ENCODE assay signal across 8 cellular contexts in the genomic region with DNA sequence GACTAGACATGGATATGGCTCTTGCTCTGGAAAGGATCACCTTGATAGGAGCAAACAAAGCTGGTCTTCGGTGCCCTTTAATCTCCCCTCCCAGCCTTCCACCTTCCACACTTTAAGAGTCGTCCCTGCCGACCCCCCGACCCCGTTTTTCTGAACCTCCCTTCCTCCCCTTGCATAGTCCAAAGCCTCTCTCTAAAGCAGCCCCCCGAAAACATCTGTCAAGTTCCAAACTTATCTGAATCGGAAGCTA. TPM values are rescaled to one million over a fixed set of nuclear protein-coding genes. Genes with fewer than 3 reads are reported as not detected.
DNase-seq lines count a peak whose midpoint lies in the region; ATAC-seq, FAIRE-seq and TF ChIP-seq lines count a peak whose summit lies in the region.

No MANE protein-coding gene starts in this region.

- peak overlapping the region; percentile 97 for H3K9ac ChIP-seq in keratinocyte (ENCODE audit: control insufficient read depth, extremely low read depth, insufficient read depth, low read length)

- peaks cover 26% of the 10 kb centered on the region for H3K4me1 Mint-ChIP-seq in activated CD4-positive, alpha-beta T cell treated with anti-CD3 and anti-CD28 coated beads, Interleukin-2, amount 10 ng/mL, durations not matched to agents 24 days and 14 days
- H3K4me1 Mint-ChIP-seq in activated naive CD8-positive, alpha-beta T cell treated with anti-CD3 and anti-CD28 coated beads, Interleukin-2, amount 10 ng/mL, durations not matched to agents 7 days and 5 days: peaks cover 15% of the 10 kb centered on the region

- H3K36me3 ChIP-seq in keratinocyte (ENCODE audit: control insufficient read depth in 2 of 2, extremely low read depth in 1 of 2, insufficient read depth in 2 of 2, low read length in 2 of 2) (peaks cover 6 to 11% of the 10 kb centered on the region in 2 experiments), thoracic aorta (peaks cover 24% of the 10 kb centered on the region)

- no peak for FAIRE-seq in keratinocyte (lab: Jason Lieb, UNC)

- H3K9me1 ChIP-seq in keratinocyte (ENCODE audit: control insufficient read depth, extremely low read depth, insufficient read depth, low read length): peaks cover 2% of the 10 kb centered on the region

- no peak for DNase-seq in activated CD4-positive, alpha-beta T cell treated with anti-CD3 and anti-CD28 coated beads, Interleukin-2, amount 10 ng/mL, durations not matched to agents 24 days and 14 days
- DNase-seq in activated CD4-positive, alpha-beta T cell treated with anti-CD3 and anti-CD28 coated beads for 1 hour: no peak
- peak; percentile 42 for DNase-seq in activated naive CD8-positive, alpha-beta T cell treated with anti-CD3 and anti-CD28 coated beads, Interleukin-2, amount 10 ng/mL, durations not matched to agents 7 days and 5 days
- DNase-seq in keratinocyte (ENCODE audit: low read depth, low spot score) (no peak), thoracic aorta (ENCODE audit: low spot score) (no peak), GDM1 (lab: John Stamatoyannopoulos, UW) (no peak), MV-4-11 (lab: John Stamatoyannopoulos, UW) (no peak)
- no peak for DNase-seq in activated CD4-positive, alpha-beta T cell treated with anti-CD3 and anti-CD28 coated beads for 4 hours

- peaks cover 30% of the 10 kb centered on the region for H3K36me3 Mint-ChIP-seq in activated CD4-positive, alpha-beta T cell treated with anti-CD3 and anti-CD28 coated beads, Interleukin-2, amount 10 ng/mL, durations not matched to agents 24 days and 14 days (ENCODE audit: low read depth)
- peaks cover 14% of the 10 kb centered on the region for H3K36me3 Mint-ChIP-seq in activated naive CD8-positive, alpha-beta T cell treated with anti-CD3 and anti-CD28 coated beads, Interleukin-2, amount 10 ng/mL, durations not matched to agents 7 days and 5 days

- H3K27me3 Mint-ChIP-seq in activated CD4-positive, alpha-beta T cell treated with anti-CD3 and anti-CD28 coated beads, Interleukin-2, amount 10 ng/mL, durations not matched to agents 24 days and 14 days: peaks cover 2% of the 10 kb centered on the region
- H3K27me3 Mint-ChIP-seq in activated naive CD8-positive, alpha-beta T cell treated with anti-CD3 and anti-CD28 coated beads, Interleukin-2, amount 10 ng/mL, durations not matched to agents 7 days and 5 days: no peaks in the 10 kb centered on the region

- POLR2A ChIA-PET in activated naive CD8-positive, alpha-beta T cell treated with anti-CD3 and anti-CD28 coated beads, Interleukin-2, amount 10 ng/mL, durations not matched to agents 7 days and 5 days (lab: Charles Lee): interaction anchor here (0.6 to 1.5 kb wide), 17 partner anchors 9 to 620 kb away, joined by 3 to 9 read pairs (median 3); no protein-coding TSS in a partner anchor

- peak overlapping the region; percentile 74 to 100 (median 93) for H3K4me3 ChIP-seq in keratinocyte (ENCODE audit: control insufficient read depth in 2 of 3, extremely low read depth in 1 of 3, insufficient read depth in 2 of 3, low read depth in 1 of 3, low read length in 3 of 3)
- H3K4me3 ChIP-seq in thoracic aorta: peak overlapping the region; percentile 98

- dilution Hi-C loops in keratinocyte (cut with MboI; ENCODE audit: extremely low pct_ligation_motif_present, low sequenced_read_pairs): no loop called here

- peak overlapping the region; percentile 99 for H3K4me2 ChIP-seq in keratinocyte (ENCODE audit: control insufficient read depth, extremely low read depth, insufficient read depth, low read depth, low read length)

- intact Hi-C loops in activated CD4-positive, alpha-beta T cell treated with anti-CD3 and anti-CD28 coated beads, Interleukin-2, amount 10 ng/mL, durations not matched to agents 24 days and 14 days (cut with micrococcal nuclease): loop anchor here (1.0 to 10.0 kb wide), 6 partner anchors 68 to 1907 kb away; partner anchors contain the start of genes EXOSC2, FAM78A, GTF3C5 and PRRC2B

- H3K27me3 ChIP-seq in keratinocyte (ENCODE audit: control insufficient read depth, extremely low read depth, insufficient read depth, low read length): no peaks in the 10 kb centered on the region
- H3K27me3 ChIP-seq in thoracic aorta (replicated peaks; ENCODE audit: insufficient read depth): no peaks in the 10 kb centered on the region

- H3K27ac Mint-ChIP-seq in activated CD4-positive, alpha-beta T cell treated with anti-CD3 and anti-CD28 coated beads, Interleukin-2, amount 10 ng/mL, durations not matched to agents 24 days and 14 days: peak overlapping the region; percentile 99
- H3K27ac Mint-ChIP-seq in activated naive CD8-positive, alpha-beta T cell treated with anti-CD3 and anti-CD28 coated beads, Interleukin-2, amount 10 ng/mL, durations not matched to agents 7 days and 5 days: peak overlapping the region; percentile 89

- no peaks in the 10 kb centered on the region for H3K9me3 Mint-ChIP-seq in activated CD4-positive, alpha-beta T cell treated with anti-CD3 and anti-CD28 coated beads, Interleukin-2, amount 10 ng/mL, durations not matched to agents 24 days and 14 days
- H3K9me3 Mint-ChIP-seq in activated naive CD8-positive, alpha-beta T cell treated with anti-CD3 and anti-CD28 coated beads, Interleukin-2, amount 10 ng/mL, durations not matched to agents 7 days and 5 days: no peaks in the 10 kb centered on the region

- peaks cover 22% of the 10 kb centered on the region for H3K79me2 ChIP-seq in keratinocyte (ENCODE audit: control insufficient read depth, insufficient read depth, low read length)

- TF ChIP-seq CTCF in keratinocyte (optimal IDR thresholded peaks at IDR 0.05 in 1 of 3, IDR thresholded peaks at IDR 0.05 in 1 of 3, conservative IDR thresholded peaks at IDR 0.05 in 1 of 3; ENCODE audit: extremely low read depth in 1 of 3, insufficient read depth in 2 of 3, low read length in 3 of 3) (no peak), thoracic aorta (IDR thresholded peaks at IDR 0.05) (no peak)

- H3K4me3 Mint-ChIP-seq in activated CD4-positive, alpha-beta T cell treated with anti-CD3 and anti-CD28 coated beads, Interleukin-2, amount 10 ng/mL, durations not matched to agents 24 days and 14 days: peak overlapping the region; percentile 99
- H3K4me3 Mint-ChIP-seq in activated naive CD8-positive, alpha-beta T cell treated with anti-CD3 and anti-CD28 coated beads, Interleukin-2, amount 10 ng/mL, durations not matched to agents 7 days and 5 days: peak overlapping the region; percentile 87

- H3K9me3 ChIP-seq in keratinocyte (ENCODE audit: control insufficient read depth, low read depth, low read length) (no peaks in the 10 kb centered on the region), thoracic aorta (no peaks in the 10 kb centered on the region)

- H4K20me1 ChIP-seq in keratinocyte (ENCODE audit: control insufficient read depth, extremely low read depth, insufficient read depth, low read length): no peaks in the 10 kb centered on the region

- ATAC-seq in activated naive CD8-positive, alpha-beta T cell treated with anti-CD3 and anti-CD28 coated beads, Interleukin-2, amount 10 ng/mL, durations not matched to agents 7 days and 5 days (ENCODE audit: low read depth): no peak
- ATAC-seq in thoracic aorta (ENCODE audit: insufficient number of reproducible peaks, low FRiP score, low read depth): peak; percentile 22

- H3K27ac ChIP-seq in keratinocyte (ENCODE audit: control insufficient read depth, insufficient read depth, low read length): peak overlapping the region; percentile 94
- H3K27ac ChIP-seq in thoracic aorta: peak overlapping the region; percentile 84 to 87

- H2AFZ ChIP-seq in keratinocyte (ENCODE audit: control insufficient read depth, low read length): peak overlapping the region; percentile 83

- peaks cover 10% of the 10 kb centered on the region for H3K4me1 ChIP-seq in keratinocyte (ENCODE audit: control insufficient read depth, extremely low read depth, insufficient read depth, low read length)
- peaks cover 17% of the 10 kb centered on the region in 2 donors for H3K4me1 ChIP-seq in thoracic aorta (ENCODE audit: control insufficient read depth in 1 of 2, low read depth in 2 of 2)

RNA-seq across cellular contexts. Expression of gene NUP214, which starts 0.4 kb away (rescaled TPM):
- total RNA-seq in activated CD4-positive, alpha-beta T cell treated with anti-CD3 and anti-CD28 coated beads, Interleukin-2, amount 10 ng/mL, durations not matched to agents 24 days and 14 days: 77.7 and 79.2 TPM in 2 replicates
- total RNA-seq in activated naive CD8-positive, alpha-beta T cell treated with anti-CD3 and anti-CD28 coated beads, Interleukin-2, amount 10 ng/mL, durations not matched to agents 7 days and 5 days: 10 to 100 TPM; 69.4 to 73.9 TPM
- 4.7 to 7.3 TPM (median 6.4 TPM) in 3 replicates for polyA plus RNA-seq in keratinocyte
- 19.6 TPM for polyA plus RNA-seq in keratinocyte (2011; ENCODE audit: low read depth)
- 8.0 and 8.9 TPM in 2 replicates for polyA plus RNA-seq in keratinocyte (2011; cell fraction: cytosol; rRNA removed)
- 32.0 and 45.4 TPM in 2 replicates for polyA plus RNA-seq in keratinocyte (2011; cell fraction: nucleus; rRNA removed)
- polyA plus RNA-seq in keratinocyte (2012; ENCODE audit: low replicate concordance): 17.0 and 18.7 TPM in 2 replicates
- polyA minus RNA-seq in keratinocyte: 14.4 to 50.3 TPM (median 18.9 TPM) in 3 replicates
- polyA minus RNA-seq in keratinocyte (2011; cell fraction: cytosol; rRNA and poly(A)+ RNA removed): 15.0 TPM
- 31.1 and 47.2 TPM in 2 replicates for polyA minus RNA-seq in keratinocyte (2011; cell fraction: nucleus; rRNA and poly(A)+ RNA removed)
- total RNA-seq in thoracic aorta: 10 to 100 TPM; 44.3 to 55.0 TPM

RNA-seq across cellular contexts. Expression of gene AIF1L, which starts 28.6 kb away (rescaled TPM):
- total RNA-seq in activated CD4-positive, alpha-beta T cell treated with anti-CD3 and anti-CD28 coated beads, Interleukin-2, amount 10 ng/mL, durations not matched to agents 24 days and 14 days: 0.59 and 0.72 TPM in 2 replicates
- under 1 TPM; 0.34 to 0.42 TPM for total RNA-seq in activated naive CD8-positive, alpha-beta T cell treated with anti-CD3 and anti-CD28 coated beads, Interleukin-2, amount 10 ng/mL, durations not matched to agents 7 days and 5 days
- 1.0 to 2.6 TPM (median 1.5 TPM) in 3 replicates for polyA plus RNA-seq in keratinocyte
- 6.5 TPM for polyA plus RNA-seq in keratinocyte (2011; ENCODE audit: low read depth)
- polyA plus RNA-seq in keratinocyte (2011; cell fraction: cytosol; rRNA removed): 1.4 and 1.7 TPM in 2 replicates
- 3.8 TPM in 2 replicates for polyA plus RNA-seq in keratinocyte (2011; cell fraction: nucleus; rRNA removed)
- 0.60 and 5.8 TPM in 2 replicates for polyA plus RNA-seq in keratinocyte (2012; ENCODE audit: low replicate concordance)
- polyA minus RNA-seq in keratinocyte: 0.72 to 3.0 TPM (median 1.1 TPM) in 3 replicates
- polyA minus RNA-seq in keratinocyte (2011; cell fraction: cytosol; rRNA and poly(A)+ RNA removed): 0.77 TPM
- 0.32 TPM in 1 of 2 replicates, not detected in the other for polyA minus RNA-seq in keratinocyte (2011; cell fraction: nucleus; rRNA and poly(A)+ RNA removed)
- 10 to 100 TPM; 18.8 to 21.9 TPM for total RNA-seq in thoracic aorta

Comparison
In these comparisons a context has a peak if more than half of its experiments do, and no peak if none do; other contexts are left out.
1. RNA of gene AIF1L, which starts 28.6 kb away (total RNA-seq): 18.8 to 21.9 TPM in thoracic aorta; 0.59 to 0.72 TPM in activated CD4-positive, alpha-beta T cell treated with anti-CD3 and anti-CD28 coated beads, Interleukin-2, amount 10 ng/mL, durations not matched to agents 24 days and 14 days and 0.34 to 0.42 TPM in activated naive CD8-positive, alpha-beta T cell treated with anti-CD3 and anti-CD28 coated beads, Interleukin-2, amount 10 ng/mL, durations not matched to agents 7 days and 5 days; every median in the first group is over 10 times any median in the second.